In the genomic region with DNA sequence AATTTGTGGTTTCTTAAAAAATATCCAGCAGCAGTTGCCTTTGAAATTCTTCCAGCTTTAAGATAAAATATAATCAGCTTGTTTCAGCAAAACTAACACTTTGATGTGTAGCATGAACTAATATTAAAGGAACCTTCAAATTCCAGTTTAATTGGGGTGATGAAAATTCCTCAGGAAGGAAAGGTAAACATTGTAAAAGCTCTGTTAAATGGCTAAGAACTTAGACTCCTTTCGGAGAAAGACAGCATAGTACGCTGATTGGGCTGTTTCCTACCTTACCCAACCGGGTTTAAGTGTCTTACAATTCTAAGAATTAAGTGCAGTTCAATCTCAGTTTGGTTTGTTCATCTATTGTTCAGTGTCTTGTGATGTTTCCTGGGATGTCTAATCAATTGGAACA, we compare ENCODE assay signal across 28 cellular contexts.
"Had no signal": no experiment of that assay in that cellular context is flagged by ENCODE, and none has a peak within 500 bp of the region (broad histone marks: within the 10 kb centered on the region; RNA-seq: fewer than 3 reads in every experiment).

No MANE protein-coding gene starts in this region.

- H3K27me3 ChIP-seq: brain microvascular endothelial cell, MG63 had no signal

- H2AFZ ChIP-seq: PC-9 had no signal

- H3K4me3 ChIP-seq: K562, MG63, PC-9 had no signal

- DNase-seq: activated B cell treated with CpG ODN at 0.5 μM for 24 hours; activated CD4-positive, alpha-beta memory T cell treated with anti-CD3 and anti-CD28 coated beads for 36 hours; activated CD4-positive, alpha-beta T cell treated with anti-CD3 and anti-CD28 coated beads for 4 hours; activated CD4-positive, alpha-beta T cell treated with anti-CD3 and anti-CD28 coated beads, Interleukin-2, amount 50 U/mL, for 1 hour; activated CD4-positive, CD25-positive, alpha-beta regulatory T cell treated with anti-CD3 and anti-CD28 coated beads, Interleukin-2, amount 50 U/mL, for 72 hours; activated CD8-positive, alpha-beta memory T cell treated with anti-CD3 and anti-CD28 coated beads, Interleukin-2, amount 50 U/mL, for 4 hours; activated gamma-delta T cell treated with Interleukin-2 at 50 U/mL for 16 hours; activated naive CD4-positive, alpha-beta T cell treated with anti-CD3 and anti-CD28 coated beads, Interleukin-2, amount 10 ng/mL, durations not matched to agents 7 days and 5 days; activated naive CD8-positive, alpha-beta T cell treated with anti-CD3 and anti-CD28 coated beads, Interleukin-2, amount 50 U/mL, for 24 hours; activated T-cell treated with anti-CD3 and anti-CD28 coated beads for 4 hours; activated T-cell treated with anti-CD3 and anti-CD28 coated beads, Interleukin-2, amount 50 U/mL, for 4 hours; amniotic stem cell; aorta; brain microvascular endothelial cell; central memory CD4-positive, alpha-beta T cell; MG63; NCI-H1048; NCI-H1105 treated with DMSO at 0.1 percent for 48 hours; NCI-H1436; NCI-H1694 treated with DMSO at 0.1 percent for 48 hours; NCI-H2029; NCI-H510A treated with DMSO at 0.1 percent for 48 hours; NCI-H526 treated with DMSO at 0.1 percent for 48 hours; NCI-H82; PC-9; Right ventricle myocardium superior; T1000 had no signal

- H3K27ac ChIP-seq: brain microvascular endothelial cell, PC-9 had no signal

- H3K4me2 ChIP-seq: PC-9 had no signal

- H3K9me3 ChIP-seq: MG63 had no signal

- H3K36me3 ChIP-seq: brain microvascular endothelial cell, MG63 had no signal
